In genomic region chr3:72597043-72597442, GRCh38 we compare ENCODE assay signal across 32 cellular contexts.
"Had no signal": no experiment of that assay in that cellular context is flagged by ENCODE, and none has a peak within 500 bp of the region (broad histone marks: within the 10 kb centered on the region; RNA-seq: fewer than 3 reads in every experiment).

No MANE protein-coding gene starts in this region.

- H3K4me3 ChIP-seq: adrenal gland, body of pancreas, esophagus squamous epithelium, gastroesophageal sphincter had no signal

- H3K36me3 ChIP-seq: adrenal gland, esophagus squamous epithelium, gastroesophageal sphincter had no signal

- H3K9me3 Mint-ChIP-seq: activated CD4-positive, alpha-beta memory T cell treated with anti-CD3 and anti-CD28 coated beads for 36 hours; activated CD4-positive, alpha-beta T cell treated with anti-CD3 and anti-CD28 coated beads, Interleukin-2, amount 10 ng/mL, durations not matched to agents 24 days and 14 days; activated naive CD4-positive, alpha-beta T cell treated with anti-CD3 and anti-CD28 coated beads for 36 hours; activated naive CD4-positive, alpha-beta T cell treated with anti-CD3 and anti-CD28 coated beads, Interleukin-2, amount 50 U/mL, for 24 hours; activated naive CD8-positive, alpha-beta T cell treated with anti-CD3 and anti-CD28 coated beads for 36 hours; activated naive CD8-positive, alpha-beta T cell treated with anti-CD3 and anti-CD28 coated beads, Interleukin-2, amount 50 U/mL, for 24 hours; activated T-helper 1 cell treated with anti-CD3 and anti-CD28 coated beads, Interleukin-12 subunit alpha, Interleukin-12 subunit beta, Interleukin-2, Interleukin-4 antibody, amounts not matched to agents 30 ng/mL and 10 ng/mL and 1 ng/mL, durations not matched to agents 14 hours and 24 hours and 36 hours; activated T-helper 2 cell treated with anti-CD3 and anti-CD28 coated beads, Interferon-gamma antibody, Interleukin-2, Interleukin-4, amounts not matched to agents 10 μg/mL and 5 μg/mL and 100 μg/mL, durations not matched to agents 14 hours and 24 hours and 36 hours; T-cell; T-helper 1 cell treated with Interleukin-12 subunit alpha and Interleukin-12 subunit beta and Interleukin-4 antibody, amounts not matched to agents 30 μg/mL and 1 μg/mL, for 36 hours had no signal

- H3K4me3 Mint-ChIP-seq: activated CD4-positive, alpha-beta memory T cell treated with anti-CD3 and anti-CD28 coated beads for 36 hours; activated CD4-positive, alpha-beta T cell treated with anti-CD3 and anti-CD28 coated beads for 36 hours; activated CD4-positive, alpha-beta T cell treated with anti-CD3 and anti-CD28 coated beads, Interleukin-2, amount 10 ng/mL, durations not matched to agents 24 days and 14 days; activated CD8-positive, alpha-beta memory T cell treated with anti-CD3 and anti-CD28 coated beads, Interleukin-2, amount 10 ng/mL, durations not matched to agents 7 days and 5 days; activated CD8-positive, alpha-beta T cell treated with anti-CD3 and anti-CD28 coated beads, Interleukin-2, amount 10 ng/mL, durations not matched to agents 7 days and 5 days; activated naive CD4-positive, alpha-beta T cell treated with anti-CD3 and anti-CD28 coated beads for 36 hours; activated naive CD4-positive, alpha-beta T cell treated with anti-CD3 and anti-CD28 coated beads, Interleukin-2, amount 50 U/mL, for 24 hours; activated naive CD8-positive, alpha-beta T cell treated with anti-CD3 and anti-CD28 coated beads for 36 hours; activated naive CD8-positive, alpha-beta T cell treated with anti-CD3 and anti-CD28 coated beads, Interleukin-2, amount 50 U/mL, for 24 hours; activated T-helper 1 cell treated with anti-CD3 and anti-CD28 coated beads, Interleukin-12 subunit alpha, Interleukin-12 subunit beta, Interleukin-2, Interleukin-4 antibody, amounts not matched to agents 30 ng/mL and 10 ng/mL and 1 ng/mL, durations not matched to agents 14 hours and 24 hours and 36 hours; T-cell; T-helper 1 cell treated with Interleukin-12 subunit alpha and Interleukin-12 subunit beta and Interleukin-4 antibody, amounts not matched to agents 30 μg/mL and 1 μg/mL, for 36 hours had no signal

- DNase-seq: activated CD4-positive, alpha-beta memory T cell treated with anti-CD3 and anti-CD28 coated beads for 36 hours; activated CD4-positive, alpha-beta T cell treated with anti-CD3 and anti-CD28 coated beads for 36 hours; activated CD4-positive, alpha-beta T cell treated with anti-CD3 and anti-CD28 coated beads, Interleukin-2, amount 10 ng/mL, durations not matched to agents 24 days and 14 days; activated CD4-positive, CD25-positive, alpha-beta regulatory T cell; activated CD4-positive, CD25-positive, alpha-beta regulatory T cell treated with anti-CD3 and anti-CD28 coated beads, Interleukin-2, amount 50 U/mL, for 72 hours; activated CD8-positive, alpha-beta memory T cell treated with anti-CD3 and anti-CD28 coated beads, Interleukin-2, amount 10 ng/mL, durations not matched to agents 7 days and 5 days; activated CD8-positive, alpha-beta memory T cell treated with anti-CD3 and anti-CD28 coated beads, Interleukin-2, amount 50 U/mL, for 4 hours; activated CD8-positive, alpha-beta T cell treated with anti-CD3 and anti-CD28 coated beads, Interleukin-2, amount 10 ng/mL, durations not matched to agents 7 days and 5 days; activated effector memory CD4-positive, alpha-beta T cell treated with anti-CD3 and anti-CD28 coated beads, Interleukin-2, amount 50 U/mL, for 16 hours; activated naive CD4-positive, alpha-beta T cell treated with anti-CD3 and anti-CD28 coated beads for 36 hours; activated naive CD8-positive, alpha-beta T cell treated with anti-CD3 and anti-CD28 coated beads for 36 hours; activated naive CD8-positive, alpha-beta T cell treated with anti-CD3 and anti-CD28 coated beads, Interleukin-2, amount 50 U/mL, for 24 hours; activated T-cell treated with anti-CD3 and anti-CD28 coated beads, Interleukin-2, amount 50 U/mL, for 1 hour; activated T-cell treated with anti-CD3 and anti-CD28 coated beads, Interleukin-2, amount 50 U/mL, for 48 hours; adrenal gland; aorta; body of pancreas; cortex of kidney; effector CD8-positive, alpha-beta T cell; esophagus squamous epithelium; foreskin melanocyte; T-cell; T-helper 9 cell had no signal

- FAIRE-seq: colon, endometrium, endothelial cell of umbilical vein had no signal

- H3K36me3 Mint-ChIP-seq: activated CD4-positive, alpha-beta memory T cell treated with anti-CD3 and anti-CD28 coated beads for 36 hours; activated CD8-positive, alpha-beta memory T cell treated with anti-CD3 and anti-CD28 coated beads, Interleukin-2, amount 10 ng/mL, durations not matched to agents 7 days and 5 days; activated naive CD4-positive, alpha-beta T cell treated with anti-CD3 and anti-CD28 coated beads, Interleukin-2, amount 50 U/mL, for 24 hours; activated naive CD8-positive, alpha-beta T cell treated with anti-CD3 and anti-CD28 coated beads for 36 hours; T-cell had no signal

- H3K9me3 ChIP-seq: adrenal gland, body of pancreas, esophagus squamous epithelium, gastroesophageal sphincter had no signal

- H3K27me3 Mint-ChIP-seq: activated CD4-positive, alpha-beta T cell treated with anti-CD3 and anti-CD28 coated beads for 36 hours; activated CD8-positive, alpha-beta memory T cell treated with anti-CD3 and anti-CD28 coated beads, Interleukin-2, amount 10 ng/mL, durations not matched to agents 7 days and 5 days; activated naive CD4-positive, alpha-beta T cell treated with anti-CD3 and anti-CD28 coated beads, Interleukin-2, amount 50 U/mL, for 24 hours; activated naive CD8-positive, alpha-beta T cell treated with anti-CD3 and anti-CD28 coated beads for 36 hours; T-cell had no signal

- H3K27ac Mint-ChIP-seq: activated CD4-positive, alpha-beta memory T cell treated with anti-CD3 and anti-CD28 coated beads for 36 hours; activated CD4-positive, alpha-beta T cell treated with anti-CD3 and anti-CD28 coated beads for 36 hours; activated CD4-positive, alpha-beta T cell treated with anti-CD3 and anti-CD28 coated beads, Interleukin-2, amount 10 ng/mL, durations not matched to agents 24 days and 14 days; activated CD8-positive, alpha-beta memory T cell treated with anti-CD3 and anti-CD28 coated beads, Interleukin-2, amount 10 ng/mL, durations not matched to agents 7 days and 5 days; activated CD8-positive, alpha-beta T cell treated with anti-CD3 and anti-CD28 coated beads, Interleukin-2, amount 10 ng/mL, durations not matched to agents 7 days and 5 days; activated naive CD4-positive, alpha-beta T cell treated with anti-CD3 and anti-CD28 coated beads for 36 hours; activated naive CD4-positive, alpha-beta T cell treated with anti-CD3 and anti-CD28 coated beads, Interleukin-2, amount 50 U/mL, for 24 hours; activated naive CD8-positive, alpha-beta T cell treated with anti-CD3 and anti-CD28 coated beads for 36 hours; activated naive CD8-positive, alpha-beta T cell treated with anti-CD3 and anti-CD28 coated beads, Interleukin-2, amount 50 U/mL, for 24 hours; activated T-helper 1 cell treated with anti-CD3 and anti-CD28 coated beads, Interleukin-12 subunit alpha, Interleukin-12 subunit beta, Interleukin-2, Interleukin-4 antibody, amounts not matched to agents 30 ng/mL and 10 ng/mL and 1 ng/mL, durations not matched to agents 14 hours and 24 hours and 36 hours; activated T-helper 2 cell treated with anti-CD3 and anti-CD28 coated beads, Interferon-gamma antibody, Interleukin-2, Interleukin-4, amounts not matched to agents 10 μg/mL and 5 μg/mL and 100 μg/mL, durations not matched to agents 14 hours and 24 hours and 36 hours; T-cell; T-helper 1 cell treated with Interleukin-12 subunit alpha and Interleukin-12 subunit beta and Interleukin-4 antibody, amounts not matched to agents 30 μg/mL and 1 μg/mL, for 36 hours had no signal

- H3K27me3 ChIP-seq: adrenal gland, body of pancreas, gastroesophageal sphincter had no signal

- H3K4me1 ChIP-seq: adrenal gland had no signal

- H3K4me1 Mint-ChIP-seq: activated CD4-positive, alpha-beta T cell treated with anti-CD3 and anti-CD28 coated beads for 36 hours; activated CD8-positive, alpha-beta memory T cell treated with anti-CD3 and anti-CD28 coated beads, Interleukin-2, amount 10 ng/mL, durations not matched to agents 7 days and 5 days; activated naive CD4-positive, alpha-beta T cell treated with anti-CD3 and anti-CD28 coated beads, Interleukin-2, amount 50 U/mL, for 24 hours; activated naive CD8-positive, alpha-beta T cell treated with anti-CD3 and anti-CD28 coated beads, Interleukin-2, amount 50 U/mL, for 24 hours had no signal

- ATAC-seq: activated CD4-positive, alpha-beta T cell treated with anti-CD3 and anti-CD28 coated beads for 36 hours; activated CD8-positive, alpha-beta memory T cell treated with anti-CD3 and anti-CD28 coated beads, Interleukin-2, amount 10 ng/mL, durations not matched to agents 7 days and 5 days; activated CD8-positive, alpha-beta T cell treated with anti-CD3 and anti-CD28 coated beads, Interleukin-2, amount 10 ng/mL, durations not matched to agents 7 days and 5 days; activated naive CD8-positive, alpha-beta T cell treated with anti-CD3 and anti-CD28 coated beads, Interleukin-2, amount 50 U/mL, for 24 hours; body of pancreas; gastroesophageal sphincter; T-cell had no signal

- H3K27ac ChIP-seq: adrenal gland, body of pancreas, epithelial cell of prostate, esophagus squamous epithelium, gastroesophageal sphincter had no signal
